In genomic region chr4:2261853-2262144, GRCh38 we compare ENCODE assay signal across 8 cellular contexts. TPM values are rescaled to one million over a fixed set of nuclear protein-coding genes. Genes with fewer than 3 reads are reported as not detected.
DNase-seq lines count a peak whose midpoint lies in the region; ATAC-seq and TF ChIP-seq lines count a peak whose summit lies in the region.

MXD4 (minus strand) TSS chr4:2262109; CDS start chr4:2261980, 129 bp downstream.

- peak; percentile 5 for ATAC-seq in HG02642 (IDR thresholded peaks at IDR 0.05; ENCODE audit: poor library complexity, unreplicated experiment)

- peak within 1 kb of the TSS; percentile 72 for H3K4me3 Mint-ChIP-seq in activated T-helper 1 cell treated with anti-CD3 and anti-CD28 coated beads, Interleukin-12 subunit alpha, Interleukin-12 subunit beta, Interleukin-2, Interleukin-4 antibody, amounts not matched to agents 30 ng/mL and 10 ng/mL and 1 ng/mL, durations not matched to agents 14 hours and 24 hours and 36 hours

- in situ Hi-C loops in GM13977 (cut with MboI; ENCODE audit: low pct_unique_long_range_greater_than_20kb, low sequenced_read_pairs, unreplicated experiment), result no loop called here

- H3K27ac ChIP-seq in left ventricle myocardium inferior (replicated peaks) (peak within 1 kb of the TSS; percentile 100), sigmoid colon (peak within 1 kb of the TSS; percentile 96 to 99 (median 98))

- no peaks in the 10 kb centered on the region for H3K36me3 ChIP-seq in left ventricle myocardium inferior
- H3K36me3 ChIP-seq in sigmoid colon, result peaks cover 0 to 7% (median 0%) of the 10 kb centered on the region in 4 donors

- TF ChIP-seq CTCF in AG10803 (conservative IDR thresholded peaks at IDR 0.05; ENCODE audit: low read length) (no peak), left ventricle myocardium inferior (IDR thresholded peaks at IDR 0.05; ENCODE audit: borderline replicate concordance) (no peak), sigmoid colon (IDR thresholded peaks at IDR 0.05) (no peak), GM13977 (IDR thresholded peaks at IDR 0.05; ENCODE audit: extremely low read depth, insufficient read depth, missing control alignments) (no peak)

- TF ChIP-seq EP300 in sigmoid colon (IDR thresholded peaks at IDR 0.05), result no peak

- H3K4me1 ChIP-seq in left ventricle myocardium inferior, result peaks cover 91% of the 10 kb centered on the region
- peaks cover 0 to 87% (median 73%) of the 10 kb centered on the region in 4 donors for H3K4me1 ChIP-seq in sigmoid colon

- H3K4me1 Mint-ChIP-seq in activated T-helper 1 cell treated with anti-CD3 and anti-CD28 coated beads, Interleukin-12 subunit alpha, Interleukin-12 subunit beta, Interleukin-2, Interleukin-4 antibody, amounts not matched to agents 30 ng/mL and 10 ng/mL and 1 ng/mL, durations not matched to agents 14 hours and 24 hours and 36 hours (ENCODE audit: low read depth), result no peaks in the 10 kb centered on the region

- H3K27ac Mint-ChIP-seq in activated T-helper 1 cell treated with anti-CD3 and anti-CD28 coated beads, Interleukin-12 subunit alpha, Interleukin-12 subunit beta, Interleukin-2, Interleukin-4 antibody, amounts not matched to agents 30 ng/mL and 10 ng/mL and 1 ng/mL, durations not matched to agents 14 hours and 24 hours and 36 hours, result peak within 1 kb of the TSS; percentile 67

- no peaks in the 10 kb centered on the region for H3K9me3 Mint-ChIP-seq in activated T-helper 1 cell treated with anti-CD3 and anti-CD28 coated beads, Interleukin-12 subunit alpha, Interleukin-12 subunit beta, Interleukin-2, Interleukin-4 antibody, amounts not matched to agents 30 ng/mL and 10 ng/mL and 1 ng/mL, durations not matched to agents 14 hours and 24 hours and 36 hours

- H3K4me3 ChIP-seq in AG10803 (ENCODE audit: low read length) (peak within 1 kb of the TSS; percentile 84), left ventricle myocardium inferior (peak within 1 kb of the TSS; percentile 79), sigmoid colon (peak within 1 kb of the TSS; percentile 92 to 97 (median 94))

- intact Hi-C loops in activated T-helper 1 cell treated with anti-CD3 and anti-CD28 coated beads, Interleukin-12 subunit alpha, Interleukin-12 subunit beta, Interleukin-2, Interleukin-4 antibody, amounts not matched to agents 30 ng/mL and 10 ng/mL and 1 ng/mL, durations not matched to agents 14 hours and 24 hours and 36 hours (cut with micrococcal nuclease), result loop anchor here (1.0 to 10.0 kb wide), 14 partner anchors 19 to 702 kb away; partner anchors contain the start of genes CFAP99, FAM193A, GRK4 and HAUS3
- intact Hi-C loops in left ventricle myocardium inferior (cut with micrococcal nuclease), result no loop called here
- intact Hi-C loops in sigmoid colon (cut with DNase I), result loop anchor here (1.0 to 10.0 kb wide), 5 partner anchors 19 to 496 kb away; partner anchors contain the start of genes CFAP99, HAUS3, POLN and RNF4

- 0 to 1% methylated on average over 46 of the region's 46 CpGs for WGBS in sigmoid colon, 2 donors

- no peaks in the 10 kb centered on the region for H3K27me3 Mint-ChIP-seq in activated T-helper 1 cell treated with anti-CD3 and anti-CD28 coated beads, Interleukin-12 subunit alpha, Interleukin-12 subunit beta, Interleukin-2, Interleukin-4 antibody, amounts not matched to agents 30 ng/mL and 10 ng/mL and 1 ng/mL, durations not matched to agents 14 hours and 24 hours and 36 hours (ENCODE audit: insufficient read depth)

- no peaks in the 10 kb centered on the region for H3K36me3 Mint-ChIP-seq in activated T-helper 1 cell treated with anti-CD3 and anti-CD28 coated beads, Interleukin-12 subunit alpha, Interleukin-12 subunit beta, Interleukin-2, Interleukin-4 antibody, amounts not matched to agents 30 ng/mL and 10 ng/mL and 1 ng/mL, durations not matched to agents 14 hours and 24 hours and 36 hours (ENCODE audit: low read depth)

- H3K27me3 ChIP-seq in left ventricle myocardium inferior (ENCODE audit: low read depth) (no peaks in the 10 kb centered on the region), sigmoid colon (no peaks in the 10 kb centered on the region)

- DNase-seq in AG10803 (ENCODE audit: low read depth) (no peak), left ventricle myocardium inferior (no peak), sigmoid colon (no peak), AG08395 (ENCODE audit: low spot score) (no peak), NCI-H510A treated with DMSO at 0.1 percent for 48 hours (lab: John Stamatoyannopoulos, UW) (no peak), GM13977 (ENCODE audit: low spot score) (no peak)
- DNase-seq in activated T-helper 1 cell treated with anti-CD3 and anti-CD28 coated beads, Interleukin-12 subunit alpha, Interleukin-12 subunit beta, Interleukin-2, Interleukin-4 antibody, amounts not matched to agents 30 ng/mL and 10 ng/mL and 1 ng/mL, durations not matched to agents 14 hours and 24 hours and 36 hours (ENCODE audit: low spot score), result no peak

- H3K9me3 ChIP-seq in left ventricle myocardium inferior (replicated peaks), result no peaks in the 10 kb centered on the region
- H3K9me3 ChIP-seq in sigmoid colon, result no peaks in the 10 kb centered on the region

- TF ChIP-seq POLR2A in sigmoid colon (IDR thresholded peaks at IDR 0.05), result no peak

RNA-seq across cellular contexts. Expression of gene MXD4, which starts in this region (rescaled TPM):
- total RNA-seq in activated T-helper 1 cell treated with anti-CD3 and anti-CD28 coated beads, Interleukin-12 subunit alpha, Interleukin-12 subunit beta, Interleukin-2, Interleukin-4 antibody, amounts not matched to agents 30 ng/mL and 10 ng/mL and 1 ng/mL, durations not matched to agents 14 hours and 24 hours and 36 hours, result 7.9 and 10.1 TPM in 2 replicates
- total RNA-seq in left ventricle myocardium inferior, result 40.4 TPM
- 10 to 100 TPM; 36.4 to 62.0 (median 38.7) TPM for total RNA-seq in sigmoid colon
- 10 to 100 TPM; 25.0 to 32.8 (median 27.6) TPM for polyA plus RNA-seq in sigmoid colon
